Comparison of ENCODE assay signal across 8 cellular contexts in the genomic region with DNA sequence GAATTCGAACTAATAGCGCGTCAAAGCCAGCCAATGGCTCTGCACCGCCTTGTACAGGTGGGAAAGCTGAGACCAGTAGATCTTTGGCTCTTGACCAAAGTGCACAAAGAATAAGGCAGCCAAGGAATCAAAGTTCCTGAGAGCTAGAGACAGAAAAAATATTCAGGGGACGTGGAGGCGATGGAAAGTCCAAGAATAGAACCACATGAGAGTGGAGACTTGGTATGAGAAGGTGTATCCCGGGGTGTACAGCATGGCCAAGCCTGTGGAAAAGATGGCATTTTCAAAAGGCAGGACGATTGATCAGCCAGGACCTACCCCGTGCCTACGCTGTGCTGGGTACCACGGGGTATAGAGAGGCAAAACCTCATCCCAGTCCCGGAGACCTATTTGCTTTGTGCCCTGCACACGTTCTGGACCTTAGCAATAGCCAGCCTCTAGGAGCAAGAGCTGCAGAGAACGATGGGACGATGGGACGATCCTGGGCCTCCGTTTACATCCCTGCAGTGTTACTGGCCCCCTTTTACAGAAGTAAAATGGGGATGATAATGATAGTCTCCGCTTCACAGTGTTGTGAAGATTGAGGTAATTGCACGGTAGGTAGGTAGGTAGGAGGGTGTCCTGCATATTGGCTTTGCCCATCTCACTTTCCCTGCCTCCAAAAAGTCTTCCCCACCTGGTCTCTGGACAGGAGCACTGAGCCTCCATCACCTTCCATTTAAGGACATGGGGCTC. TPM values are rescaled to one million over a fixed set of nuclear protein-coding genes. Genes with fewer than 3 reads are reported as not detected.
DNase-seq lines count a peak whose midpoint lies in the region; ATAC-seq and TF ChIP-seq lines count a peak whose summit lies in the region.

No MANE protein-coding gene starts in this region.

- peak; percentile 16 for ATAC-seq in HG02588 (IDR thresholded peaks at IDR 0.05; ENCODE audit: unreplicated experiment)
- no peak for ATAC-seq in naive thymus-derived CD4-positive, alpha-beta T cell

- peaks cover 0 to 1% (median 0%) of the 10 kb centered on the region in 11 donors for H3K9me3 Mint-ChIP-seq in naive thymus-derived CD4-positive, alpha-beta T cell

- DNase-seq in GM12864 (ENCODE audit: low read depth) (no peak), SJCRH30 (no peak), T1000 (lab: John Stamatoyannopoulos, UW) (no peak), AML-193 (lab: John Stamatoyannopoulos, UW) (no peak), DMS 273 treated with DMSO at 0.1 percent for 48 hours (lab: John Stamatoyannopoulos, UW) (no peak)
- no peak for DNase-seq in effector memory CD4-positive, alpha-beta T cell
- peak in 2 of 9 donors; percentile 26 to 38 for DNase-seq in naive thymus-derived CD4-positive, alpha-beta T cell

- peak overlapping the region; percentile 90 to 99 (median 98) for H3K27ac Mint-ChIP-seq in naive thymus-derived CD4-positive, alpha-beta T cell

- CTCF ChIA-PET in naive thymus-derived CD4-positive, alpha-beta T cell (lab: Charles Lee) = interaction anchor here (1.0 to 1.3 kb wide), 2 partner anchors 9 to 108 kb away, joined by 3 to 5 read pairs; no protein-coding TSS in a partner anchor

- no peaks in the 10 kb centered on the region for H3K9me3 ChIP-seq in SJCRH30 (replicated peaks)
- no peaks in the 10 kb centered on the region for H3K9me3 ChIP-seq in effector memory CD4-positive, alpha-beta T cell (ENCODE audit: control insufficient read depth, low read length)
- H3K9me3 ChIP-seq in naive thymus-derived CD4-positive, alpha-beta T cell (ENCODE audit: control insufficient read depth in 2 of 3, low read length in 3 of 3) = no peaks in the 10 kb centered on the region

- intact Hi-C loops in naive thymus-derived CD4-positive, alpha-beta T cell (cut with micrococcal nuclease) = loop anchor here (1.0 to 10.0 kb wide), 15 partner anchors 9 to 1165 kb away; a partner anchor contains a TSS

- peak overlapping the region; percentile 56 for H3K27ac ChIP-seq in SJCRH30
- H3K27ac ChIP-seq in effector memory CD4-positive, alpha-beta T cell (ENCODE audit: insufficient read depth, low read length, poor library complexity, severe bottlenecking) = peak overlapping the region; percentile 93
- H3K27ac ChIP-seq in naive thymus-derived CD4-positive, alpha-beta T cell (ENCODE audit: low read depth, low read length) = peak overlapping the region; percentile 96

- peaks cover 0 to 21% (median 5%) of the 10 kb centered on the region in 5 donors for H3K36me3 Mint-ChIP-seq in naive thymus-derived CD4-positive, alpha-beta T cell

- no peak for TF ChIP-seq CTCF in GM12864 (IDR thresholded peaks at IDR 0.05; ENCODE audit: low read depth, low read length, missing control alignments)

- H3K36me3 ChIP-seq in SJCRH30 = peaks cover 2% of the 10 kb centered on the region; the same call in 1 of the 2 replicates
- peaks cover 18% of the 10 kb centered on the region for H3K36me3 ChIP-seq in effector memory CD4-positive, alpha-beta T cell (ENCODE audit: control insufficient read depth, insufficient read depth, low read length)
- H3K36me3 ChIP-seq in naive thymus-derived CD4-positive, alpha-beta T cell (ENCODE audit: control insufficient read depth in 2 of 3, insufficient read depth in 3 of 3, low read length in 3 of 3) = peaks cover 0 to 18% (median 15%) of the 10 kb centered on the region in 3 experiments

- H3K4me3 ChIP-seq in GM12864 (ENCODE audit: low read depth, low read length) (peak overlapping the region; percentile 72), SJCRH30 (peak overlapping the region; percentile 79)
- H3K4me3 ChIP-seq in effector memory CD4-positive, alpha-beta T cell (ENCODE audit: insufficient read depth, low read depth, low read length, poor library complexity, severe bottlenecking) = peak overlapping the region; percentile 87
- peak overlapping the region; percentile 83 for H3K4me3 ChIP-seq in naive thymus-derived CD4-positive, alpha-beta T cell (ENCODE audit: low read length)

- H3K27me3 Mint-ChIP-seq in naive thymus-derived CD4-positive, alpha-beta T cell = peaks cover 0 to 9% (median 2%) of the 10 kb centered on the region in 5 donors

- H3K4me1 Mint-ChIP-seq in naive thymus-derived CD4-positive, alpha-beta T cell = peaks cover 21 to 42% (median 30%) of the 10 kb centered on the region in 7 donors

- POLR2A ChIA-PET in naive thymus-derived CD4-positive, alpha-beta T cell (lab: Charles Lee) = interaction anchor here (0.6 to 3.5 kb wide), 11 partner anchors 9 to 1165 kb away, joined by 3 to 23 read pairs (median 4); a partner anchor contains a TSS

- H3K4me1 ChIP-seq in SJCRH30 = peaks cover 3% of the 10 kb centered on the region; the same call in 1 of the 2 replicates
- H3K4me1 ChIP-seq in effector memory CD4-positive, alpha-beta T cell (ENCODE audit: control insufficient read depth, insufficient read depth, low read length, poor library complexity, severe bottlenecking) = peaks cover 15% of the 10 kb centered on the region
- H3K4me1 ChIP-seq in naive thymus-derived CD4-positive, alpha-beta T cell (ENCODE audit: control insufficient read depth in 2 of 2, insufficient read depth in 2 of 2, low read length in 2 of 2) = peaks cover 8 to 14% of the 10 kb centered on the region in 2 donors

- H3K27me3 ChIP-seq in SJCRH30 = no peaks in the 10 kb centered on the region
- H3K27me3 ChIP-seq in effector memory CD4-positive, alpha-beta T cell (replicated peaks; ENCODE audit: control insufficient read depth, insufficient read depth, low read length, poor library complexity, severe bottlenecking) = no peaks in the 10 kb centered on the region
- no peaks in the 10 kb centered on the region for H3K27me3 ChIP-seq in naive thymus-derived CD4-positive, alpha-beta T cell (ENCODE audit: control insufficient read depth in 2 of 2, insufficient read depth in 2 of 2, low read length in 2 of 2)

- peak overlapping the region; percentile 90 to 99 (median 96) for H3K4me3 Mint-ChIP-seq in naive thymus-derived CD4-positive, alpha-beta T cell

RNA-seq across cellular contexts. Expression of a gene that starts 0.6 kb away (rescaled TPM):
- 14.6 and 17.6 TPM in 2 replicates for total RNA-seq in SJCRH30 (2014; rRNA removed; shearing (Covaris generic))
- total RNA-seq in naive thymus-derived CD4-positive, alpha-beta T cell = 10 to 100 TPM; 20.5 to 54.4 (median 39.6) TPM
- 10 to 100 TPM; 21.6 to 30.3 TPM for polyA plus RNA-seq in naive thymus-derived CD4-positive, alpha-beta T cell

RNA-seq across cellular contexts. Expression of a gene that starts 34.4 kb away (rescaled TPM):
- 28.0 and 33.4 TPM in 2 replicates for total RNA-seq in SJCRH30 (2014; rRNA removed; shearing (Covaris generic))
- 100 to 1,000 TPM in 1 of 5 experiments, 10 to 100 TPM in 4; 57.6 to 104 (median 76.0) TPM for total RNA-seq in naive thymus-derived CD4-positive, alpha-beta T cell
- polyA plus RNA-seq in naive thymus-derived CD4-positive, alpha-beta T cell = 10 to 100 TPM; 20.2 to 23.9 TPM
